ENCODE assay signal across 22 cellular contexts in the genomic region with DNA sequence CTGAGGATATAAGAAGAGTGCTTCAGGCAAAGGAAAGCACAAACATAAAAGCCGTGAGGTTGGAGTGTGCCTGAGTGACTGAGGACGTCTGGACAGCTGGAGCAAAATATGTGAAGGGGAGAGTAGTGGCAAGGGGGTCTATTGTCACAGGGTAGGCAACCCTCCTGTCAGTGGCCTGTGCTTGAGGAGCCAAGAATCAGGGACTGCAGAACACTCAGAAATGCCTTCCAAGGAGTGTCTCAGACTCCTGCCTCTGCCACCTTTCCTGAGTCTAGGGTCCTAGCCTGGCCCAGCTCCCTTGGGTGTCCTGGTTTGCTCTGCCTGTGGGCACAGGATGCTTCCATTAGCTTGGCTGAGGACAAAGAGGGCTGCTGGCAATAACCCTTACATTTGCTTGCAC.
"Had no signal": no experiment of that assay in that cellular context is flagged by ENCODE, and none has a peak within 500 bp of the region (broad histone marks: within the 10 kb centered on the region; RNA-seq: fewer than 3 reads in every experiment).

No MANE protein-coding gene starts in this region.

- H3K4me1 Mint-ChIP-seq: central memory CD8-positive, alpha-beta T cell; immature natural killer cell; naive thymus-derived CD8-positive, alpha-beta T cell had no signal

- H3K27ac ChIP-seq: adrenal gland, ascending aorta, brain microvascular endothelial cell, sigmoid colon, thoracic aorta, upper lobe of right lung had no signal

- H3K27me3 ChIP-seq: ascending aorta, brain microvascular endothelial cell, sigmoid colon, upper lobe of right lung had no signal

- FAIRE-seq: endometrium had no signal

- H3K9me3 ChIP-seq: adrenal gland, ascending aorta, sigmoid colon, thoracic aorta, upper lobe of right lung had no signal

- H3K27me3 Mint-ChIP-seq: activated naive CD8-positive, alpha-beta T cell; naive thymus-derived CD8-positive, alpha-beta T cell had no signal

- H3K9me3 Mint-ChIP-seq: activated T-cell treated with anti-CD3 and anti-CD28 coated beads, Interleukin-2, amount 50 U/mL, for 4 hours; activated T-helper 2 cell treated with anti-CD3 and anti-CD28 coated beads, Interferon-gamma antibody, Interleukin-2, Interleukin-4, amounts not matched to agents 10 μg/mL and 5 μg/mL and 100 μg/mL, durations not matched to agents 14 hours and 24 hours and 36 hours; central memory CD8-positive, alpha-beta T cell; naive thymus-derived CD8-positive, alpha-beta T cell; WTC11 had no signal

- H3K4me3 Mint-ChIP-seq: activated naive CD8-positive, alpha-beta T cell; activated T-cell treated with anti-CD3 and anti-CD28 coated beads, Interleukin-2, amount 50 U/mL, for 4 hours; central memory CD8-positive, alpha-beta T cell; immature natural killer cell; naive thymus-derived CD8-positive, alpha-beta T cell; WTC11 had no signal

- H3K27ac Mint-ChIP-seq: activated naive CD8-positive, alpha-beta T cell; activated T-helper 2 cell treated with anti-CD3 and anti-CD28 coated beads, Interferon-gamma antibody, Interleukin-2, Interleukin-4, amounts not matched to agents 10 μg/mL and 5 μg/mL and 100 μg/mL, durations not matched to agents 14 hours and 24 hours and 36 hours; immature natural killer cell; naive thymus-derived CD8-positive, alpha-beta T cell; WTC11 had no signal

- H3K4me2 ChIP-seq: smooth muscle cell had no signal

- H3K4me1 ChIP-seq: adrenal gland, ascending aorta, sigmoid colon, upper lobe of right lung had no signal

- DNase-seq: activated CD8-positive, alpha-beta memory T cell treated with anti-CD3 and anti-CD28 coated beads, Interleukin-2, amount 50 U/mL, for 48 hours; activated naive CD4-positive, alpha-beta T cell; activated T-cell treated with anti-CD3 and anti-CD28 coated beads, Interleukin-2, amount 50 U/mL, for 4 hours; adrenal gland; brain microvascular endothelial cell; cortex of kidney; foreskin fibroblast; immature natural killer cell; naive thymus-derived CD8-positive, alpha-beta T cell; sigmoid colon; stimulated activated CD4-positive, alpha-beta T cell treated with anti-CD3 and anti-CD28 coated beads, Interleukin-4, amount 100 ng/mL, for 1 hour; stimulated activated naive CD4-positive, alpha-beta T cell; T-helper 9 cell; upper lobe of right lung had no signal

- H3K36me3 Mint-ChIP-seq: activated naive CD8-positive, alpha-beta T cell; immature natural killer cell; naive thymus-derived CD8-positive, alpha-beta T cell; WTC11 had no signal

- H3K4me3 ChIP-seq: adrenal gland, ascending aorta, sigmoid colon, smooth muscle cell, thoracic aorta, upper lobe of right lung had no signal

- H3K36me3 ChIP-seq: adrenal gland, ascending aorta, brain microvascular endothelial cell, sigmoid colon, thoracic aorta, upper lobe of right lung had no signal
